In the genomic region with DNA sequence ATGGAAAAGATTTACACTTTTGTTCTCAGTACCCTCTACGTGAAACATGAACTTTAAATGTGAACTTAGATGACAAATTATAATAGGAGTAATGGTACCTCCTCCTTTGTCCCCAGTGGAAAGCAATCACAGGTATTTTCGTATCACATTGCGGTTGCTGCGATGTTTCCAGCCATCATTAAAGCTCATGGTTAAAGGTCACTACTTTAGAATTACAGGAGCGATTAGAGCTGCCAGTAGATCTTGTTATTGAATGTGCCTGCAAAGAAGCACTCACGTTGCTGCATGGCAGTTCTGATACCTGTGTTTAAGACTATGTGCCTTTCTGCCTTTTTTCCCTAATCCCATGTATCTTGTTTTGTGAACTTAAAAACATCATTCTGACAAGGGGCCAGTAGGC, we compare ENCODE assay signal across 15 cellular contexts.
"Had no signal": no experiment of that assay in that cellular context is flagged by ENCODE, and none has a peak within 500 bp of the region (broad histone marks: within the 10 kb centered on the region; RNA-seq: fewer than 3 reads in every experiment).

No MANE protein-coding gene starts in this region.

- DNase-seq: activated CD4-positive, alpha-beta memory T cell treated with anti-CD3 and anti-CD28 coated beads, Interleukin-2, amount 10 ng/mL, durations not matched to agents 7 days and 5 days; activated gamma-delta T cell treated with Interleukin-2 at 50 U/mL for 16 hours; activated naive CD8-positive, alpha-beta T cell treated with anti-CD3 and anti-CD28 coated beads, Interleukin-2, amount 10 ng/mL, durations not matched to agents 7 days and 5 days; activated T-cell treated with anti-CD3 and anti-CD28 coated beads, Interleukin-2, amount 50 U/mL, for 48 hours; foreskin melanocyte; heart left ventricle; left ventricle myocardium superior; mesenchymal stem cell; nephron progenitor cell; stimulated activated CD4-positive, alpha-beta T cell treated with anti-CD3 and anti-CD28 coated beads, Interleukin-4, amount 100 ng/mL, for 1 hour; stimulated activated CD8-positive, alpha-beta memory T cell treated with anti-CD3 and anti-CD28 coated beads, Interleukin-4, amount 100 ng/mL, for 48 hours; stimulated activated naive CD8-positive, alpha-beta T cell treated with anti-CD3 and anti-CD28 coated beads, Interleukin-15, Interleukin-2, amounts not matched to agents 100 U/mL and 50 U/mL, for 24 hours had no signal

- ATAC-seq: heart left ventricle; left ventricle myocardium superior; stimulated activated naive CD8-positive, alpha-beta T cell treated with anti-CD3 and anti-CD28 coated beads, Interleukin-15, Interleukin-2, amounts not matched to agents 100 U/mL and 50 U/mL, for 24 hours; upper lobe of right lung had no signal

- H3K4me3 Mint-ChIP-seq: activated CD4-positive, alpha-beta memory T cell treated with anti-CD3 and anti-CD28 coated beads, Interleukin-2, amount 10 ng/mL, durations not matched to agents 7 days and 5 days; activated naive CD8-positive, alpha-beta T cell treated with anti-CD3 and anti-CD28 coated beads, Interleukin-2, amount 10 ng/mL, durations not matched to agents 7 days and 5 days; nephron progenitor cell had no signal

- H3K27ac Mint-ChIP-seq: activated CD4-positive, alpha-beta memory T cell treated with anti-CD3 and anti-CD28 coated beads, Interleukin-2, amount 10 ng/mL, durations not matched to agents 7 days and 5 days; activated naive CD8-positive, alpha-beta T cell treated with anti-CD3 and anti-CD28 coated beads, Interleukin-2, amount 10 ng/mL, durations not matched to agents 7 days and 5 days; nephron progenitor cell had no signal

- H3K27ac ChIP-seq: breast epithelium, heart left ventricle, suprapubic skin, upper lobe of right lung had no signal

- H3K27me3 Mint-ChIP-seq: activated CD4-positive, alpha-beta memory T cell treated with anti-CD3 and anti-CD28 coated beads, Interleukin-2, amount 10 ng/mL, durations not matched to agents 7 days and 5 days; activated naive CD8-positive, alpha-beta T cell treated with anti-CD3 and anti-CD28 coated beads, Interleukin-2, amount 10 ng/mL, durations not matched to agents 7 days and 5 days had no signal

- H3K36me3 Mint-ChIP-seq: activated naive CD8-positive, alpha-beta T cell treated with anti-CD3 and anti-CD28 coated beads, Interleukin-2, amount 10 ng/mL, durations not matched to agents 7 days and 5 days had no signal

- H3K9me3 Mint-ChIP-seq: activated CD4-positive, alpha-beta memory T cell treated with anti-CD3 and anti-CD28 coated beads, Interleukin-2, amount 10 ng/mL, durations not matched to agents 7 days and 5 days; activated naive CD8-positive, alpha-beta T cell treated with anti-CD3 and anti-CD28 coated beads, Interleukin-2, amount 10 ng/mL, durations not matched to agents 7 days and 5 days; nephron progenitor cell had no signal
